8 cellular contexts compared by ENCODE assay signal in genomic region chrX:154379569-154379951, GRCh38. TPM values are rescaled to one million over a fixed set of nuclear protein-coding genes. Genes with fewer than 3 reads are reported as not detected.
DNase-seq lines count a peak whose midpoint lies in the region; ATAC-seq and TF ChIP-seq lines count a peak whose summit lies in the region.

No MANE protein-coding gene starts in this region.

- H3K27ac ChIP-seq in A673 (ENCODE audit: low read depth, low read length, poor library complexity, severe bottlenecking) = peak overlapping the region; percentile 100
- peak overlapping the region; percentile 98 for H3K27ac ChIP-seq in brain microvascular endothelial cell

- no peaks in the 10 kb centered on the region for H3K9me3 Mint-ChIP-seq in mesothelial cell of epicardium

- no peaks in the 10 kb centered on the region for H3K4me1 ChIP-seq in A673 (ENCODE audit: insufficient read depth, low read length, poor library complexity, severe bottlenecking)

- H3K9me3 ChIP-seq in A673 (ENCODE audit: low read depth, low read length, poor library complexity, severe bottlenecking) = no peaks in the 10 kb centered on the region

- intact Hi-C loops in A673 (cut with micrococcal nuclease; ENCODE audit: unreplicated experiment) = no loop called here

- no TSS peak for BruUV-seq in A673 (replicated peaks; lab: Mats Ljungman, UMichigan)

- peak overlapping the region; percentile 94 for H3K27ac Mint-ChIP-seq in mesothelial cell of epicardium

- H3K4me1 Mint-ChIP-seq in mesothelial cell of epicardium = peaks cover 29% of the 10 kb centered on the region

- no peaks in the 10 kb centered on the region for H3K36me3 ChIP-seq in A673 (ENCODE audit: insufficient read depth, low read length, poor library complexity, severe bottlenecking)
- H3K36me3 ChIP-seq in brain microvascular endothelial cell (replicated peaks) = no peaks in the 10 kb centered on the region

- POLR2A ChIA-PET in A673 (lab: Charles Lee; ENCODE audit: low non-redundant PET) = interaction anchor here (1.0 kb wide), 1 partner anchor 11 kb away, joined by 8 read pairs; no protein-coding TSS in a partner anchor

- peak; percentile 1 for ATAC-seq in HG02588 (IDR thresholded peaks at IDR 0.05; ENCODE audit: unreplicated experiment)

- TF ChIP-seq CTCF in A673 (conservative IDR thresholded peaks at IDR 0.05; ENCODE audit: low read depth, low read length) (no peak), brain microvascular endothelial cell (IDR thresholded peaks at IDR 0.05; ENCODE audit: low read depth, low read length, missing control alignments) (no peak), mesothelial cell of epicardium (IDR thresholded peaks at IDR 0.05; ENCODE audit: unreplicated experiment) (no peak), GM20000 (IDR thresholded peaks at IDR 0.05; ENCODE audit: extremely low read depth, missing control alignments) (no peak)

- DNase-seq in A673 (ENCODE audit: low spot score) = no peak
- no peak for DNase-seq in brain microvascular endothelial cell
- no peak for DNase-seq in mesothelial cell of epicardium (ENCODE audit: low spot score in 2 of 2, unreplicated experiment in 2 of 2)
- no peak for DNase-seq in OCI-M2 (lab: John Stamatoyannopoulos, UW; ENCODE audit: unreplicated experiment)
- no peak for DNase-seq in dermis blood vessel endothelial cell
- DNase-seq in 8988T = no peak
- no peak for DNase-seq in GM20000 (ENCODE audit: low spot score)

- no peaks in the 10 kb centered on the region for H3K27me3 Mint-ChIP-seq in mesothelial cell of epicardium (ENCODE audit: low read depth)

- peak overlapping the region; percentile 80 for H3K4me3 Mint-ChIP-seq in mesothelial cell of epicardium

- CTCF ChIA-PET in A673 (lab: Charles Lee) = no interaction called here

- in situ Hi-C loops in brain microvascular endothelial cell (cut with HindIII; ENCODE audit: low pct_ligation_motif_present, low sequenced_read_pairs) = no loop called here

- H3K27me3 ChIP-seq in A673 (replicated peaks; ENCODE audit: insufficient read depth, low read depth, low read length, poor library complexity) (no peaks in the 10 kb centered on the region), brain microvascular endothelial cell (replicated peaks) (no peaks in the 10 kb centered on the region)

- H3K4me3 ChIP-seq in A673 (ENCODE audit: low read depth, low read length, poor library complexity, severe bottlenecking) (peak overlapping the region; percentile 96), brain microvascular endothelial cell (ENCODE audit: low read depth, low read length) (peak overlapping the region; percentile 70)

- H3K36me3 Mint-ChIP-seq in mesothelial cell of epicardium = peaks cover 2% of the 10 kb centered on the region

RNA-seq across cellular contexts. Expression of gene EMD, which starts 0.5 kb away (rescaled TPM):
- total RNA-seq in A673 (2021) (79.6 and 84.7 TPM in 2 replicates), mesothelial cell of epicardium (71.4 to 76.3 TPM (median 71.9 TPM) in 3 replicates), dermis blood vessel endothelial cell (10.6 and 17.2 TPM in 2 replicates)

RNA-seq across cellular contexts. Expression of gene FLNA, which starts 5.1 kb away (rescaled TPM):
- total RNA-seq in A673 (2021) = 1,123 and 1,210 TPM in 2 replicates
- 1,336 to 1,412 TPM (median 1,356 TPM) in 3 replicates for total RNA-seq in mesothelial cell of epicardium
- 1,387 and 2,587 TPM in 2 replicates for total RNA-seq in dermis blood vessel endothelial cell

RNA-seq across cellular contexts. Expression of gene RPL10, which starts 18.6 kb away (rescaled TPM):
- total RNA-seq in A673 (2021) = 2,429 and 2,445 TPM in 2 replicates
- 2,969 to 3,108 TPM (median 3,066 TPM) in 3 replicates for total RNA-seq in mesothelial cell of epicardium
- 3,745 and 6,057 TPM in 2 replicates for total RNA-seq in dermis blood vessel endothelial cell

RNA-seq across cellular contexts. Expression of gene DNASE1L1, which starts 29.5 kb away (rescaled TPM):
- total RNA-seq in A673 (2021) = 6.8 and 8.3 TPM in 2 replicates
- 18.5 to 19.4 TPM (median 18.6 TPM) in 3 replicates for total RNA-seq in mesothelial cell of epicardium
- total RNA-seq in dermis blood vessel endothelial cell = 105 and 111 TPM in 2 replicates

RNA-seq across cellular contexts. Expression of gene TAFAZZIN, which starts 31.8 kb away (rescaled TPM):
- total RNA-seq in A673 (2021) (41.8 and 55.8 TPM in 2 replicates), mesothelial cell of epicardium (36.7 to 40.8 TPM (median 40.3 TPM) in 3 replicates), dermis blood vessel endothelial cell (20.8 and 25.9 TPM in 2 replicates)
